ENCODE assay signal across 8 cellular contexts in the genomic region with DNA sequence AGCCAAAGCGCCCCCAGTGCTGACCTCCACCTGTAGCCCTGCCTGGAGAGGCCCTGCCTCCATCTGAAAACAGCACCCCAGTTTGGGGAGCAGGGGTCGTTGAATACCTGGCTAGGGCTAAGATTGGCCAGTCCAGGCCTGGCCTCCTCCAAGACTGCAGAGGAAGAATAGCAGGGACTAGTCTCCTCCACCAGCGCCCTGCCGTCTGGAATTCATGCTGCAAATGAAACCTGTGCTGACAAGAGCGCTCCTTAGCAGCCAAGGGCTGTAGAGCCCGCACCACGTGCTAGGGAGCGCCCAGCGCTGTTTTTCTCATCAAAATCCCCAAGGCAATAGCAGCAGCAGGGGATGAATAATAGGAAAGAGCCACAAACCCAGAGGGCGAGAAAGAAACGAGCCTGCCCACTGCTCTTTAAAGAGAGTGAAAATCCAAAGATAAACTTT. TPM values are rescaled to one million over a fixed set of nuclear protein-coding genes. Genes with fewer than 3 reads are reported as not detected.
DNase-seq lines count a peak whose midpoint lies in the region; ATAC-seq and TF ChIP-seq lines count a peak whose summit lies in the region.

No MANE protein-coding gene starts in this region.

- H3K4me1 ChIP-seq in MM.1S (ENCODE audit: low read length) (peaks cover 6% of the 10 kb centered on the region; the same call in 1 of the 2 replicates), ascending aorta (peaks cover 14 to 32% of the 10 kb centered on the region in 2 donors), iPS-20b (ENCODE audit: insufficient read depth, low read length) (peaks cover 19% of the 10 kb centered on the region; the same call in 1 of the 2 replicates)

- peak overlapping the region; percentile 53 for H3K4me3 ChIP-seq in MM.1S (ENCODE audit: low read length)
- H3K4me3 ChIP-seq in ascending aorta: peak overlapping the region; percentile 68 to 73
- peak overlapping the region; percentile 69 for H3K4me3 ChIP-seq in iPS-20b (ENCODE audit: low read length)

- no peaks in the 10 kb centered on the region for H3K79me2 ChIP-seq in MM.1S (ENCODE audit: low read length)

- ATAC-seq in stimulated activated naive CD8-positive, alpha-beta T cell treated with anti-CD3 and anti-CD28 coated beads, Interleukin-15, Interleukin-2, amounts not matched to agents 100 U/mL and 50 U/mL, for 24 hours: peak; percentile 26
- ATAC-seq in GM21619 (IDR thresholded peaks at IDR 0.05; ENCODE audit: unreplicated experiment): no peak

- intact Hi-C loops in ascending aorta (cut with DNase I): loop anchor here (10.0 kb wide), 1 partner anchor 154 kb away; a partner anchor contains a TSS

- H3K36me3 ChIP-seq in MM.1S (replicated peaks; ENCODE audit: insufficient read depth, low read length) (no peaks in the 10 kb centered on the region), ascending aorta (no peaks in the 10 kb centered on the region), iPS-20b (ENCODE audit: insufficient read depth, low read depth, low read length) (no peaks in the 10 kb centered on the region)

- H3F3A ChIP-seq in MM.1S (ENCODE audit: insufficient read depth, low read length): no peaks in the 10 kb centered on the region

- peak overlapping the region; percentile 45 for H2AFZ ChIP-seq in MM.1S (ENCODE audit: low read length)

- H3K9me3 ChIP-seq in MM.1S (replicated peaks; ENCODE audit: insufficient read depth, low read length): no peaks in the 10 kb centered on the region
- H3K9me3 ChIP-seq in ascending aorta: no peaks in the 10 kb centered on the region
- no peaks in the 10 kb centered on the region for H3K9me3 ChIP-seq in iPS-20b (ENCODE audit: insufficient read depth, low read depth, low read length)

- H3K27me3 ChIP-seq in MM.1S (replicated peaks; ENCODE audit: insufficient read depth, low read length): peaks cover 76% of the 10 kb centered on the region
- H3K27me3 ChIP-seq in ascending aorta: peaks cover 12% of the 10 kb centered on the region
- peaks cover 100% of the 10 kb centered on the region for H3K27me3 ChIP-seq in iPS-20b (ENCODE audit: insufficient read depth, low read length)

- DNase-seq in DMS79 (lab: John Stamatoyannopoulos, UW) (peak; percentile 32), MM.1S (no peak), ascending aorta (ENCODE audit: low spot score in 2 of 2) (no peak), T1000 (lab: John Stamatoyannopoulos, UW) (no peak), retina (no peak)
- DNase-seq in stimulated activated naive CD8-positive, alpha-beta T cell treated with anti-CD3 and anti-CD28 coated beads, Interleukin-15, Interleukin-2, amounts not matched to agents 100 U/mL and 50 U/mL, for 24 hours: no peak

- no peaks in the 10 kb centered on the region for H3K9me2 ChIP-seq in MM.1S (replicated peaks; ENCODE audit: insufficient read depth, low read length)

- TF ChIP-seq CTCF in MM.1S (IDR thresholded peaks at IDR 0.05; ENCODE audit: low read length) (no peak), ascending aorta (IDR thresholded peaks at IDR 0.05) (no peak)

- no peaks in the 10 kb centered on the region for H4K20me1 ChIP-seq in MM.1S (ENCODE audit: insufficient read depth, low read length)

- H3K9ac ChIP-seq in MM.1S (ENCODE audit: low read length) (no peak overlapping the region), iPS-20b (ENCODE audit: low read depth, low read length) (peak overlapping the region; percentile 28; the same call in 1 of the 2 replicates)

- H3K27ac ChIP-seq in MM.1S (ENCODE audit: low read length) (no peak overlapping the region), ascending aorta (peak overlapping the region in 1 of 2 donors; percentile 45), iPS-20b (ENCODE audit: low read length) (no peak overlapping the region)

- H3K4me2 ChIP-seq in MM.1S (ENCODE audit: low read depth, low read length): peak overlapping the region; percentile 89

RNA-seq across cellular contexts. Expression of a gene that starts 3.4 kb away (rescaled TPM):
- not detected for total RNA-seq in ascending aorta

RNA-seq across cellular contexts. Expression of a gene that starts 37.5 kb away (rescaled TPM):
- 120 TPM for total RNA-seq in ascending aorta
